Comparison of ENCODE assay signal across 1 cellular context in genomic region chr17:82656266-82656665, GRCh38.
TF ChIP-seq lines count a peak whose summit lies in the region.

No MANE protein-coding gene starts in this region.

TF ChIP-seq in GM23338, 12 proteins besides CTCF, POLR2A, EP300 and RAD21 (continued from another document):
- TF ChIP-seq CREB1 (CRISPR knock-in tag; IDR thresholded peaks at IDR 0.05; ENCODE audit: low read depth) (no peak), STAT1 (IDR thresholded peaks at IDR 0.05; ENCODE audit: unreplicated experiment) (no peak), ZNF114 (CRISPR knock-in tag; IDR thresholded peaks at IDR 0.05) (no peak), NANOG (IDR thresholded peaks at IDR 0.05; ENCODE audit: borderline replicate concordance) (no peak), ETS1 (IDR thresholded peaks at IDR 0.05) (no peak), ZNF462 (CRISPR knock-in tag; IDR thresholded peaks at IDR 0.05) (no peak), EZH2phosphoT487 (IDR thresholded peaks at IDR 0.05; ENCODE audit: unreplicated experiment) (no peak)
